Comparison of ENCODE assay signal across 8 cellular contexts in genomic region chr3:158801200-158801599, GRCh38. TPM values are rescaled to one million over a fixed set of nuclear protein-coding genes. Genes with fewer than 3 reads are reported as not detected.
A peak's percentile ranks its signal among the peaks of the same experiment; 100 is the strongest.
DNase-seq lines count a peak whose midpoint lies in the region; ATAC-seq and TF ChIP-seq lines count a peak whose summit lies in the region.

No MANE protein-coding gene starts in this region.

- POLR2A ChIA-PET in GM10248 (lab: Yijun Ruan, JAX), result interaction anchor here (0.6 kb wide), 3 partner anchors 10 to 1181 kb away, joined by 3 to 6 read pairs (median 4); no protein-coding TSS in a partner anchor
- POLR2A ChIA-PET in naive thymus-derived CD8-positive, alpha-beta T cell (lab: Charles Lee), result interaction anchor here (0.6 to 1.9 kb wide), 8 partner anchors 8 to 1627 kb away, joined by 3 to 6 read pairs (median 4); partner anchors contain the start of genes GFM1 and LXN

- CTCF ChIA-PET in GM10248 (lab: Yijun Ruan, JAX), result interaction anchor here (0.8 to 4.1 kb wide), 16 partner anchors 9 to 936 kb away, joined by 3 to 19 read pairs (median 4); no protein-coding TSS in a partner anchor

- H3K9me3 Mint-ChIP-seq in naive thymus-derived CD8-positive, alpha-beta T cell, result no peaks in the 10 kb centered on the region

- H3K9me3 ChIP-seq in Peyer's patch, result no peaks in the 10 kb centered on the region

- H3K4me1 Mint-ChIP-seq in naive thymus-derived CD8-positive, alpha-beta T cell, result peaks cover 10 to 42% (median 36%) of the 10 kb centered on the region in 4 donors

- peaks cover 0 to 17% (median 2%) of the 10 kb centered on the region in 3 donors for H3K36me3 Mint-ChIP-seq in naive thymus-derived CD8-positive, alpha-beta T cell

- no peaks in the 10 kb centered on the region for H3K27me3 Mint-ChIP-seq in naive thymus-derived CD8-positive, alpha-beta T cell

- H3K27ac ChIP-seq in Peyer's patch (peak overlapping the region; percentile 71 to 84 (median 81)), epithelial cell of prostate (peak overlapping the region; percentile 89)

- H3K27ac Mint-ChIP-seq in naive thymus-derived CD8-positive, alpha-beta T cell, result peak overlapping the region; percentile 90 to 96 (median 94)

- H3K4me1 ChIP-seq in Peyer's patch, result peaks cover 0 to 10% (median 0%) of the 10 kb centered on the region in 4 donors

- TF ChIP-seq POLR2A in Peyer's patch (IDR thresholded peaks at IDR 0.05), result no peak

- H3K4me3 Mint-ChIP-seq in naive thymus-derived CD8-positive, alpha-beta T cell, result peak overlapping the region; percentile 82 to 95 (median 91)

- peak; percentile 22 for DNase-seq in GM10248 (ENCODE audit: extremely low spot score)
- peak in 1 of 3 donors; percentile 50 for DNase-seq in Peyer's patch
- no peak for DNase-seq in epithelial cell of prostate (ENCODE audit: low read depth, low spot score)
- DNase-seq in naive thymus-derived CD8-positive, alpha-beta T cell, result no peak
- DNase-seq in DMS153 treated with DMSO at 0.1 percent for 48 hours (lab: John Stamatoyannopoulos, UW; ENCODE audit: unreplicated experiment), result no peak
- no peak for DNase-seq in NCI-H187 (lab: John Stamatoyannopoulos, UW)
- DNase-seq in activated CD4-positive, alpha-beta T cell treated with anti-CD3 and anti-CD28 coated beads for 4 hours, result no peak

- H3K4me3 ChIP-seq in Peyer's patch, result peak overlapping the region; percentile 76 to 87 (median 83)

- TF ChIP-seq CTCF in GM10248 (IDR thresholded peaks at IDR 0.05; ENCODE audit: control extremely low read depth, extremely low read depth, low read depth, missing control alignments) (no peak), Peyer's patch (IDR thresholded peaks at IDR 0.05) (no peak)

- H3K27me3 ChIP-seq in Peyer's patch, result no peaks in the 10 kb centered on the region

- H3K36me3 ChIP-seq in Peyer's patch, result no peaks in the 10 kb centered on the region

- ATAC-seq in naive thymus-derived CD8-positive, alpha-beta T cell, result no peak
- no peak for ATAC-seq in GM21360 (IDR thresholded peaks at IDR 0.05; ENCODE audit: unreplicated experiment)

RNA-seq across cellular contexts. Expression of gene MFSD1, which starts 0.7 kb away (rescaled TPM):
- total RNA-seq in Peyer's patch, result 10 to 100 TPM; 14.9 to 48.0 (median 42.6) TPM
- 10 to 100 TPM; 28.8 to 30.3 TPM for total RNA-seq in naive thymus-derived CD8-positive, alpha-beta T cell
- polyA plus RNA-seq in naive thymus-derived CD8-positive, alpha-beta T cell, result 10 to 100 TPM; 41.0 to 56.0 (median 52.2) TPM
